Comparison of ENCODE assay signal across 25 cellular contexts in the genomic region with DNA sequence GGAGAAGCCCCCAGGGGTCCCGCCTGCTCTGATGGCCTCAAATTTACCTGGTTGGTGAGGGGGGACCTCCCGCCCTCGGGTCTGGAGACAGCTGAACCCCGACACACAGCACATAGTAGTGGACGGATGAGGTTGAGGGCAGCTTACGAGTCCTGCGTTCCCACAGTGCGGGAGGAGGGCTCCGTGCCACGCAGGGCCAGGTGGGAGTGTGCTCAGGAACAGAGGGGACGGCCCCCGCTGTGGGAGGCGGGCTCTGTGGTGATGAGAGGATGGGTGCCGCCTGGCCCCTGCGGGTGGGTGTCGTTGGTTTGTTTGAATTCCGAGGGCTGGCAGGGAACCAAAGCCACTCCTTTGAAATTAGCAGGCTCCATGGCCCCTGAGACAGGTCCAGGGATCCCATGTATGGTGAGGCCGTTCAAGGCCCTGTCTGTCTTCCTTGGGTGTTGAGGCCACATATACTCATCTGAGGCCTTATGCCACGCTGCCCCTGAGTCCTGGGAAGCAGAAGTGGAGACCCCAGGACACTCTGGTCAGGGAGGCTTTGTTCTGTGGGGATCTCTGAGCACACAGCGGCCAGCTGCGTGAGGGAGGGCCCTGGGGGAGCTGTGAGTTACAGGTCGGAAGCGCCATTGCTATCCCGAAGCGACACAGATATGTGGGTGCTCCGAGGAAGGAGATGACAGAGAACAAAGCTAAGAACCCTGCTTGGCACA. TPM values are rescaled to one million over a fixed set of nuclear protein-coding genes. Genes with fewer than 3 reads are reported as not detected.
"Had no signal": no experiment of that assay in that cellular context is flagged by ENCODE, and none has a peak within 500 bp of the region (broad histone marks: within the 10 kb centered on the region; RNA-seq: fewer than 3 reads in every experiment).

No MANE protein-coding gene starts in this region.

- FAIRE-seq: islet of Langerhans had no signal

- DNase-seq: activated B cell treated with CpG ODN at 0.5 μM for 24 hours; activated CD4-positive, alpha-beta T cell treated with anti-CD3 and anti-CD28 coated beads for 36 hours; activated CD4-positive, alpha-beta T cell treated with anti-CD3 and anti-CD28 coated beads, Interleukin-2, amount 50 U/mL, for 4 hours; activated CD8-positive, alpha-beta memory T cell treated with anti-CD3 and anti-CD28 coated beads for 24 hours; activated CD8-positive, alpha-beta memory T cell treated with anti-CD3 and anti-CD28 coated beads, Interleukin-2, amount 50 U/mL, for 4 hours; activated T-cell treated with anti-CD3 and anti-CD28 coated beads, Interleukin-2, amount 50 U/mL, for 24 hours; brain microvascular endothelial cell; esophagus squamous epithelium; gastrocnemius medialis; left colon; naive thymus-derived CD4-positive, alpha-beta T cell; stimulated activated CD4-positive, alpha-beta T cell treated with anti-CD3 and anti-CD28 coated beads, Interleukin-1b, Interleukin-23, amount 100 ng/mL, for 48 hours; stomach; T-helper 9 cell; uterus had no signal

- H3K27me3 ChIP-seq: ascending aorta, brain microvascular endothelial cell, esophagus squamous epithelium, gastrocnemius medialis, stomach, suprapubic skin, tibial nerve, uterus had no signal

- ATAC-seq: activated CD4-positive, alpha-beta T cell treated with anti-CD3 and anti-CD28 coated beads for 36 hours; activated naive CD4-positive, alpha-beta T cell treated with anti-CD3 and anti-CD28 coated beads, Interleukin-2, amount 50 U/mL, for 72 hours; activated T-helper 17 cell treated with anti-CD3 and anti-CD28 coated beads, Interleukin-2, amount 50 U/mL, for 72 hours; gastrocnemius medialis; left colon; naive thymus-derived CD4-positive, alpha-beta T cell had no signal

- H3K27ac Mint-ChIP-seq: activated B cell treated with CpG ODN at 0.5 μM for 24 hours; activated CD4-positive, alpha-beta T cell treated with anti-CD3 and anti-CD28 coated beads for 36 hours; activated T-cell treated with anti-CD3 and anti-CD28 coated beads, Interleukin-2, amount 50 U/mL, for 24 hours; activated T-helper 17 cell treated with anti-CD3 and anti-CD28 coated beads, Interleukin-2, amount 50 U/mL, for 72 hours had no signal

- H3K9me3 Mint-ChIP-seq: activated B cell treated with CpG ODN at 0.5 μM for 24 hours; activated naive CD4-positive, alpha-beta T cell treated with anti-CD3 and anti-CD28 coated beads, Interleukin-2, amount 50 U/mL, for 72 hours; activated T-cell treated with anti-CD3 and anti-CD28 coated beads, Interleukin-2, amount 50 U/mL, for 24 hours; activated T-helper 17 cell treated with anti-CD3 and anti-CD28 coated beads, Interleukin-2, amount 50 U/mL, for 72 hours; naive thymus-derived CD4-positive, alpha-beta T cell had no signal

- H3K9me3 ChIP-seq: ascending aorta, esophagus squamous epithelium, gastrocnemius medialis, prostate gland, stomach, suprapubic skin, tibial nerve, uterus had no signal

- H3K4me3 Mint-ChIP-seq: activated B cell treated with CpG ODN at 0.5 μM for 24 hours; activated CD4-positive, alpha-beta T cell treated with anti-CD3 and anti-CD28 coated beads for 36 hours; activated T-cell treated with anti-CD3 and anti-CD28 coated beads, Interleukin-2, amount 50 U/mL, for 24 hours; activated T-helper 17 cell treated with anti-CD3 and anti-CD28 coated beads, Interleukin-2, amount 50 U/mL, for 72 hours; naive thymus-derived CD4-positive, alpha-beta T cell had no signal

- H3K4me1 ChIP-seq: ascending aorta, esophagus squamous epithelium, gastrocnemius medialis, prostate gland, stomach, suprapubic skin, tibial nerve, uterus had no signal

- H3K4me1 Mint-ChIP-seq: activated B cell treated with CpG ODN at 0.5 μM for 24 hours; activated CD4-positive, alpha-beta T cell treated with anti-CD3 and anti-CD28 coated beads for 36 hours; activated T-helper 17 cell treated with anti-CD3 and anti-CD28 coated beads, Interleukin-2, amount 50 U/mL, for 72 hours had no signal

- H3K27me3 Mint-ChIP-seq: activated B cell treated with CpG ODN at 0.5 μM for 24 hours; activated CD4-positive, alpha-beta T cell treated with anti-CD3 and anti-CD28 coated beads for 36 hours; activated T-cell treated with anti-CD3 and anti-CD28 coated beads, Interleukin-2, amount 50 U/mL, for 24 hours; activated T-helper 17 cell treated with anti-CD3 and anti-CD28 coated beads, Interleukin-2, amount 50 U/mL, for 72 hours; naive thymus-derived CD4-positive, alpha-beta T cell had no signal

- H3K36me3 ChIP-seq: uterus had no signal

- H3K4me3 ChIP-seq: ascending aorta, coronary artery, esophagus squamous epithelium, gastrocnemius medialis, lung, prostate gland, stomach, suprapubic skin, tibial nerve, uterus had no signal

- H3K27ac ChIP-seq: ascending aorta, brain microvascular endothelial cell, coronary artery, esophagus squamous epithelium, gastrocnemius medialis, prostate gland, stomach, suprapubic skin, tibial nerve, uterus had no signal

RNA-seq across cellular contexts. Expression of a gene that starts 52.1 kb away (rescaled TPM):
- total RNA-seq: activated naive CD4-positive, alpha-beta T cell treated with anti-CD3 and anti-CD28 coated beads, Interleukin-2, amount 50 U/mL, for 72 hours; ascending aorta; gastrocnemius medialis; skeletal muscle tissue had no signal
- polyA plus RNA-seq: naive thymus-derived CD4-positive, alpha-beta T cell had no signal
